9 cellular contexts compared by ENCODE assay signal in the genomic region with DNA sequence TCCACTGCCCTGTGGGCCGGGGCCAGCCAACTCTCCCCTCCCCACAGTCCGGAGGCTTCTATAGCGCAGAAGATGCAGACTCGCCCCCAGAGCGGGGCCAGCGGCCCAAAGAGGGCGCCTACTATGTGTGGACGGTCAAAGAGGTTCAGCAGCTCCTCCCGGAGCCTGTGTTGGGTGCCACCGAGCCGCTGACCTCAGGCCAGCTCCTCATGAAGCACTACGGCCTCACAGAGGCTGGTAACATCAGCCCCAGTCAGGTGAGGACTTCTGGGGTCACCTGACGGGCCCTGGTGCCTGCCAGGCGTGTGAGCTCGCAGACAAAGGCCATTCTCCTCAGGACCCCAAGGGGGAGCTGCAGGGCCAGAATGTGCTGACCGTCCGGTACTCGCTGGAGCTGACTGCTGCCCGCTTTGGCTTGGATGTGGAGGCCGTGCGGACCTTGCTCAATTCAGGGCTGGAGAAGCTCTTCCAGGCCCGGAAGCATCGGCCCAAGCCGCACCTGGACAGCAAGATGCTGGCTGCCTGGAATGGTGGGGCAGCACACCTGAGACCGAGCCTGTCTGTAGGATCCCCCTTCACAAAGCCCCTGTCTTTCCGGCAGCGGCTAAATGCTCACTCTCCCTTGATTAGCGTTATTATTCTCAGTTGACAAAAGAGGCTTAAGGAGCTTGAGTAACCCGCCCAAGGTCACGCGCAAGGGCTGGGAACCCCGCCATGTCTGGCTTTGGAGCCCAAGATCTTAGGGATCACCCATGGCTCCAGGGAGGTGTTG.
A peak's percentile ranks its signal among the peaks of the same experiment; 100 is the strongest.
DNase-seq lines count a peak whose midpoint lies in the region; ATAC-seq and TF ChIP-seq lines count a peak whose summit lies in the region.
"Had no signal": no experiment of that assay in that cellular context is flagged by ENCODE, and none has a peak within 500 bp of the region (broad histone marks: within the 10 kb centered on the region; RNA-seq: fewer than 3 reads in every experiment).

No MANE protein-coding gene starts in this region.

- DNase-seq in NCI-H1105 treated with DMSO at 0.1 percent for 48 hours (lab: John Stamatoyannopoulos, UW) (peak; percentile 39), NCI-H1105 (lab: John Stamatoyannopoulos, UW) (no peak), NCI-H2196 treated with DMSO at 0.1 percent for 48 hours (lab: John Stamatoyannopoulos, UW; ENCODE audit: unreplicated experiment) (peak; percentile 72), astrocyte of the spinal cord (ENCODE audit: low read depth, low spot score) (peak; percentile 81), iPS-NIHi7 (ENCODE audit: extremely low spot score) (peak; percentile 89), stromal cell of bone marrow (ENCODE audit: low read depth) (peak; percentile 66)

- peak; percentile 89 for TF ChIP-seq CTCF in astrocyte of the spinal cord (IDR thresholded peaks at IDR 0.05; ENCODE audit: low read depth, low read length)

- in situ Hi-C loops in astrocyte of the spinal cord (cut with HindIII; ENCODE audit: low sequenced_read_pairs) = no loop called here

- no peak for ATAC-seq in HG02642 (IDR thresholded peaks at IDR 0.05; ENCODE audit: poor library complexity, unreplicated experiment)
- no peak for ATAC-seq in HG02678 (IDR thresholded peaks at IDR 0.05; ENCODE audit: unreplicated experiment)

- H3K4me3 ChIP-seq in astrocyte of the spinal cord (ENCODE audit: low read depth, low read length) = no peak overlapping the region
- H3K4me3 ChIP-seq: BLaER1 had no signal
